In genomic region chr11:126190792-126191191, GRCh38 we compare ENCODE assay signal across 26 cellular contexts. TPM values are rescaled to one million over a fixed set of nuclear protein-coding genes. Genes with fewer than 3 reads are reported as not detected.
DNase-seq lines count a peak whose midpoint lies in the region; ATAC-seq and TF ChIP-seq lines count a peak whose summit lies in the region.
"Had no signal": no experiment of that assay in that cellular context is flagged by ENCODE, and none has a peak within 500 bp of the region (broad histone marks: within the 10 kb centered on the region; RNA-seq: fewer than 3 reads in every experiment).

No MANE protein-coding gene starts in this region.

- H4K20me1 ChIP-seq in mammary epithelial cell (ENCODE audit: insufficient read depth, low read length), result no peaks in the 10 kb centered on the region

- H3K4me2 ChIP-seq in mammary epithelial cell (ENCODE audit: insufficient read depth, low read depth, low read length), result no peak overlapping the region

- no peaks in the 10 kb centered on the region for H3K9me3 ChIP-seq in mammary epithelial cell (replicated peaks; ENCODE audit: insufficient read depth, low read length)
- H3K9me3 ChIP-seq: breast epithelium, SJSA1, transverse colon had no signal

- no peaks in the 10 kb centered on the region for H3K4me1 ChIP-seq in mammary epithelial cell (ENCODE audit: insufficient read depth, low read length)
- H3K4me1 ChIP-seq in foreskin keratinocyte, result peaks cover 2% of the 10 kb centered on the region
- H3K4me1 ChIP-seq: breast epithelium, SJSA1, transverse colon had no signal

- DNase-seq in mammary epithelial cell (peak; percentile 19), MCF 10A (ENCODE audit: unreplicated experiment) (no peak), foreskin keratinocyte (peak; percentile 47 to 79), nephron progenitor cell (no peak), NCI-H1436 (lab: John Stamatoyannopoulos, UW) (no peak)
- no peak for DNase-seq in activated CD4-positive, alpha-beta T cell treated with anti-CD3 and anti-CD28 coated beads, Interleukin-2, amount 10 ng/mL, durations not matched to agents 24 days and 14 days
- DNase-seq: 8988T; activated CD8-positive, alpha-beta memory T cell treated with anti-CD3 and anti-CD28 coated beads, Interleukin-2, amount 50 U/mL, for 48 hours; activated CD8-positive, alpha-beta T cell treated with anti-CD3 and anti-CD28 coated beads for 36 hours; amygdala; Calu3; DMS79; effector CD8-positive, alpha-beta T cell; GF-D8; left ventricle myocardium superior; stimulated activated CD4-positive, alpha-beta T cell treated with anti-CD3 and anti-CD28 coated beads, Interleukin-15, amount 100 ng/mL, for 24 hours; T-helper 1 cell; transverse colon had no signal

- POLR2A ChIA-PET in MCF 10A (lab: Yijun Ruan, JAX), result interaction anchor here (1.0 kb wide), 1 partner anchor 28 kb away, joined by 3 read pairs; no protein-coding TSS in a partner anchor

- H3K4me1 Mint-ChIP-seq in MCF 10A (ENCODE audit: insufficient read depth, unreplicated experiment) (peaks cover 10% of the 10 kb centered on the region), nephron progenitor cell (peaks cover 60% of the 10 kb centered on the region)
- peaks cover 6% of the 10 kb centered on the region for H3K4me1 Mint-ChIP-seq in activated CD4-positive, alpha-beta T cell treated with anti-CD3 and anti-CD28 coated beads, Interleukin-2, amount 10 ng/mL, durations not matched to agents 24 days and 14 days
- H3K4me1 Mint-ChIP-seq: activated naive CD4-positive, alpha-beta T cell treated with anti-CD3 and anti-CD28 coated beads, Interleukin-2, amount 50 U/mL, for 24 hours had no signal

- 78% methylated on average over 13 of the region's 14 CpGs for WGBS in mammary epithelial cell (ENCODE audit: low coverage, missing lambda C conversion rate)

- no peaks in the 10 kb centered on the region for H3K27me3 ChIP-seq in mammary epithelial cell (ENCODE audit: insufficient read depth, low read length)
- no peaks in the 10 kb centered on the region for H3K27me3 ChIP-seq in foreskin keratinocyte
- H3K27me3 ChIP-seq: breast epithelium, SJSA1, transverse colon had no signal

- H3K36me3 ChIP-seq in mammary epithelial cell (ENCODE audit: insufficient read depth, low read length), result no peaks in the 10 kb centered on the region
- H3K36me3 ChIP-seq: breast epithelium, SJSA1, transverse colon had no signal

- no peak overlapping the region for H3K4me3 Mint-ChIP-seq in MCF 10A (ENCODE audit: unreplicated experiment)
- no peak overlapping the region for H3K4me3 Mint-ChIP-seq in nephron progenitor cell
- no peak overlapping the region for H3K4me3 Mint-ChIP-seq in activated CD4-positive, alpha-beta T cell treated with anti-CD3 and anti-CD28 coated beads, Interleukin-2, amount 10 ng/mL, durations not matched to agents 24 days and 14 days
- H3K4me3 Mint-ChIP-seq: activated CD8-positive, alpha-beta T cell treated with anti-CD3 and anti-CD28 coated beads for 36 hours; activated naive CD4-positive, alpha-beta T cell treated with anti-CD3 and anti-CD28 coated beads, Interleukin-2, amount 50 U/mL, for 24 hours; stimulated activated effector memory CD8-positive, alpha-beta T cell treated with anti-CD3 and anti-CD28 coated beads, Interleukin-12 subunit alpha, Interleukin-12 subunit beta, amount 100 ng/mL, for 72 hours had no signal

- BruUV-seq in mammary epithelial cell (replicated peaks; lab: Mats Ljungman, UMichigan), result no TSS peak
- BruUV-seq in MCF 10A (replicated peaks; lab: Mats Ljungman, UMichigan), result no TSS peak

- in situ Hi-C loops in mammary epithelial cell (cut with MboI; ENCODE audit: low sequenced_read_pairs in 2 of 2), result loop anchor here in 1 of 2 donors (5.0 kb wide), 1 partner anchor 268 kb away; no protein-coding TSS in a partner anchor

- H3K27me3 Mint-ChIP-seq in MCF 10A (ENCODE audit: insufficient read depth, unreplicated experiment) (no peaks in the 10 kb centered on the region), nephron progenitor cell (ENCODE audit: low read depth, poor library complexity) (no peaks in the 10 kb centered on the region)
- no peaks in the 10 kb centered on the region for H3K27me3 Mint-ChIP-seq in activated CD4-positive, alpha-beta T cell treated with anti-CD3 and anti-CD28 coated beads, Interleukin-2, amount 10 ng/mL, durations not matched to agents 24 days and 14 days
- H3K27me3 Mint-ChIP-seq: activated CD8-positive, alpha-beta T cell treated with anti-CD3 and anti-CD28 coated beads for 36 hours; activated naive CD4-positive, alpha-beta T cell treated with anti-CD3 and anti-CD28 coated beads, Interleukin-2, amount 50 U/mL, for 24 hours; progenitor cell of endocrine pancreas had no signal

- intact Hi-C loops in mammary epithelial cell (cut with micrococcal nuclease), result no loop called here
- intact Hi-C loops in MCF 10A (cut with micrococcal nuclease), result loop anchor here (5.0 to 10.0 kb wide), 2 partner anchors 76 to 128 kb away; partner anchors contain the start of gene CDON
- intact Hi-C loops in activated CD4-positive, alpha-beta T cell treated with anti-CD3 and anti-CD28 coated beads, Interleukin-2, amount 10 ng/mL, durations not matched to agents 24 days and 14 days (cut with micrococcal nuclease), result loop anchor here (5.0 kb wide), 1 partner anchor 248 kb away; no protein-coding TSS in a partner anchor

- no peaks in the 10 kb centered on the region for H3K79me2 ChIP-seq in mammary epithelial cell (ENCODE audit: insufficient read depth, low read length)

- H3K36me3 Mint-ChIP-seq in MCF 10A (ENCODE audit: insufficient read depth, unreplicated experiment) (peaks cover 18% of the 10 kb centered on the region), nephron progenitor cell (ENCODE audit: low read depth) (peaks cover 48% of the 10 kb centered on the region)
- peaks cover 19% of the 10 kb centered on the region for H3K36me3 Mint-ChIP-seq in activated CD4-positive, alpha-beta T cell treated with anti-CD3 and anti-CD28 coated beads, Interleukin-2, amount 10 ng/mL, durations not matched to agents 24 days and 14 days (ENCODE audit: low read depth)

- dilution Hi-C loops in mammary epithelial cell (cut with HindIII; ENCODE audit: low sequenced_read_pairs), result no loop called here

- TF ChIP-seq CTCF in mammary epithelial cell (conservative IDR thresholded peaks at IDR 0.05 in 1 of 2, IDR thresholded peaks at IDR 0.05 in 1 of 2; ENCODE audit: extremely low read depth in 1 of 2, insufficient read depth in 1 of 2, low read depth in 1 of 2, low read length in 2 of 2) (no peak), MCF 10A (IDR thresholded peaks at IDR 0.05; ENCODE audit: unreplicated experiment) (no peak), foreskin keratinocyte (conservative IDR thresholded peaks at IDR 0.05) (no peak), nephron progenitor cell (IDR thresholded peaks at IDR 0.05) (no peak)

- H3K9me3 Mint-ChIP-seq in MCF 10A (ENCODE audit: unreplicated experiment), result no peaks in the 10 kb centered on the region
- peaks cover 6% of the 10 kb centered on the region for H3K9me3 Mint-ChIP-seq in nephron progenitor cell
- H3K9me3 Mint-ChIP-seq in activated CD4-positive, alpha-beta T cell treated with anti-CD3 and anti-CD28 coated beads, Interleukin-2, amount 10 ng/mL, durations not matched to agents 24 days and 14 days, result no peaks in the 10 kb centered on the region
- H3K9me3 Mint-ChIP-seq: activated CD8-positive, alpha-beta T cell treated with anti-CD3 and anti-CD28 coated beads for 36 hours; activated naive CD4-positive, alpha-beta T cell treated with anti-CD3 and anti-CD28 coated beads, Interleukin-2, amount 50 U/mL, for 24 hours; stimulated activated effector memory CD8-positive, alpha-beta T cell treated with anti-CD3 and anti-CD28 coated beads, Interleukin-12 subunit alpha, Interleukin-12 subunit beta, amount 100 ng/mL, for 72 hours had no signal

- H3K27ac ChIP-seq in mammary epithelial cell (ENCODE audit: insufficient read depth, low read depth, low read length) (no peak overlapping the region), foreskin keratinocyte (no peak overlapping the region)
- H3K27ac ChIP-seq: breast epithelium, C4-2B, SJSA1, transverse colon had no signal

- no peak overlapping the region for H3K27ac Mint-ChIP-seq in MCF 10A (ENCODE audit: low read depth, unreplicated experiment)
- H3K27ac Mint-ChIP-seq in nephron progenitor cell, result peak overlapping the region; percentile 34
- H3K27ac Mint-ChIP-seq in activated CD4-positive, alpha-beta T cell treated with anti-CD3 and anti-CD28 coated beads, Interleukin-2, amount 10 ng/mL, durations not matched to agents 24 days and 14 days, result no peak overlapping the region
- H3K27ac Mint-ChIP-seq: activated CD8-positive, alpha-beta T cell treated with anti-CD3 and anti-CD28 coated beads for 36 hours; activated naive CD4-positive, alpha-beta T cell treated with anti-CD3 and anti-CD28 coated beads, Interleukin-2, amount 50 U/mL, for 24 hours; stimulated activated effector memory CD8-positive, alpha-beta T cell treated with anti-CD3 and anti-CD28 coated beads, Interleukin-12 subunit alpha, Interleukin-12 subunit beta, amount 100 ng/mL, for 72 hours had no signal

- CTCF ChIA-PET in mammary epithelial cell (lab: Charles Lee; ENCODE audit: low non-redundant PET) (no interaction called here), MCF 10A (lab: Yijun Ruan, JAX) (interaction anchor here (0.6 to 4.9 kb wide), 8 partner anchors 15 to 267 kb away, joined by 3 to 24 read pairs (median 5); no protein-coding TSS in a partner anchor)

- no peak overlapping the region for H3K4me3 ChIP-seq in mammary epithelial cell (replicated peaks in 1 of 3; ENCODE audit: insufficient read depth in 1 of 3, low read depth in 2 of 3, low read length in 3 of 3)
- H3K4me3 ChIP-seq: breast epithelium, SJSA1, transverse colon had no signal

- H2AFZ ChIP-seq in mammary epithelial cell (ENCODE audit: low read depth, low read length), result no peak overlapping the region

- ATAC-seq in foreskin keratinocyte (peak; percentile 74), GM18498 (IDR thresholded peaks at IDR 0.05; ENCODE audit: unreplicated experiment) (no peak)
- ATAC-seq in activated CD4-positive, CD25-positive, alpha-beta regulatory T cell treated with anti-CD3 and anti-CD28 coated beads, Interleukin-2, amount 50 U/mL, for 24 hours, result no peak
- ATAC-seq: activated CD8-positive, alpha-beta T cell treated with anti-CD3 and anti-CD28 coated beads for 36 hours; left ventricle myocardium superior; stimulated activated effector memory CD8-positive, alpha-beta T cell treated with anti-CD3 and anti-CD28 coated beads, Interleukin-12 subunit alpha, Interleukin-12 subunit beta, amount 100 ng/mL, for 72 hours had no signal

- no peak overlapping the region for H3K9ac ChIP-seq in mammary epithelial cell (ENCODE audit: insufficient read depth, low read length)

RNA-seq across cellular contexts. Expression of gene RPUSD4, which starts 20.7 kb away (rescaled TPM):
- total RNA-seq in mammary epithelial cell (10 to 100 TPM; 20.5 to 26.6 TPM), MCF 10A (2022) (19.4 and 26.7 TPM in 2 replicates), foreskin keratinocyte (24.1 and 24.5 TPM in 2 replicates)
- polyA plus RNA-seq in mammary epithelial cell (25.6 TPM), foreskin keratinocyte (17.4 and 18.1 TPM in 2 replicates)
- polyA minus RNA-seq in mammary epithelial cell, result 11.4 TPM
- total RNA-seq in activated CD4-positive, alpha-beta T cell treated with anti-CD3 and anti-CD28 coated beads, Interleukin-2, amount 10 ng/mL, durations not matched to agents 24 days and 14 days, result 48.6 and 51.1 TPM in 2 replicates

RNA-seq across cellular contexts. Expression of gene FAM118B, which starts 20.8 kb away (rescaled TPM):
- total RNA-seq in mammary epithelial cell (10 to 100 TPM; 16.0 to 27.7 TPM), MCF 10A (2022) (8.3 and 13.4 TPM in 2 replicates), foreskin keratinocyte (20.9 and 21.6 TPM in 2 replicates)
- polyA plus RNA-seq in mammary epithelial cell (15.4 TPM), foreskin keratinocyte (15.6 and 16.5 TPM in 2 replicates)
- 17.5 TPM for polyA minus RNA-seq in mammary epithelial cell
- 12.8 and 14.2 TPM in 2 replicates for total RNA-seq in activated CD4-positive, alpha-beta T cell treated with anti-CD3 and anti-CD28 coated beads, Interleukin-2, amount 10 ng/mL, durations not matched to agents 24 days and 14 days

Comparison
In these comparisons a context has a peak if more than half of its experiments do, and no peak if none do; other contexts are left out.
1. DNase-seq: peak in mammary epithelial cell (single experiment) and foreskin keratinocyte (2 of 2); none in MCF 10A (single experiment), nephron progenitor cell (single experiment), NCI-H1436 (single experiment) and activated CD4-positive, alpha-beta T cell treated with anti-CD3 and anti-CD28 coated beads, Interleukin-2, amount 10 ng/mL, durations not matched to agents 24 days and 14 days (single experiment).